In genomic region chr16:30760577-30761426, GRCh38 we compare ENCODE assay signal across 8 cellular contexts. TPM values are rescaled to one million over a fixed set of nuclear protein-coding genes. Genes with fewer than 3 reads are reported as not detected.
A peak's percentile ranks its signal among the peaks of the same experiment; 100 is the strongest.
DNase-seq lines count a peak whose midpoint lies in the region; ATAC-seq, FAIRE-seq and TF ChIP-seq lines count a peak whose summit lies in the region.

No MANE protein-coding gene starts in this region.

- 29% methylated on average over 26 of the region's 26 CpGs for WGBS in heart right ventricle, 2 donors
- 18% methylated on average over 26 of the region's 26 CpGs for WGBS in K562 (ENCODE audit: insufficient coverage, low coverage, missing lambda C conversion rate)

- TF ChIP-seq POLR2A in K562 (conservative IDR thresholded peaks at IDR 0.05) (no peak), uterus (IDR thresholded peaks at IDR 0.05) (no peak)

- H3K9me3 ChIP-seq in heart right ventricle (no peaks in the 10 kb centered on the region), K562 (replicated peaks; ENCODE audit: control insufficient read depth, insufficient read depth, low read depth, low read length) (no peaks in the 10 kb centered on the region), uterus (no peaks in the 10 kb centered on the region)

- H3K4me3 ChIP-seq in heart right ventricle = peak overlapping the region in 9 of 10 donors; percentile 84 to 94 (median 89)
- H3K4me3 ChIP-seq in K562 = peak overlapping the region; percentile 88
- peak overlapping the region; percentile 79 to 97 for H3K4me3 ChIP-seq in uterus

- no peaks in the 10 kb centered on the region for H4K20me1 ChIP-seq in K562 (replicated peaks; ENCODE audit: control insufficient read depth, insufficient read depth, low read length)

- H3K36me3 ChIP-seq in heart right ventricle (peaks cover 0 to 65% (median 20%) of the 10 kb centered on the region in 9 donors), K562 (ENCODE audit: control insufficient read depth, insufficient read depth, low read length) (peaks cover 75% of the 10 kb centered on the region), uterus (no peaks in the 10 kb centered on the region)

- H3K27ac Mint-ChIP-seq in memory B cell = peak overlapping the region; percentile 76

- DNase-seq in heart right ventricle (no peak), left cardiac atrium (no peak), K562 (ENCODE audit: extremely low read depth in 1 of 4, low spot score in 3 of 4) (no peak), memory B cell (ENCODE audit: low spot score in 2 of 2) (no peak), uterus (no peak)

- no peaks in the 10 kb centered on the region for H3K27me3 Mint-ChIP-seq in memory B cell

- POLR2A ChIA-PET in K562 (lab: Yijun Ruan, JAX) = interaction anchor here (0.6 to 3.7 kb wide), 8 partner anchors 8 to 517 kb away, joined by 3 to 28 read pairs (median 4); partner anchors contain the start of gene PHKG2

- H3K27ac ChIP-seq in heart right ventricle (peak overlapping the region in 4 of 10 donors; percentile 48 to 97 (median 74)), K562 (ENCODE audit: extremely low read depth, low read depth, low read length) (peak overlapping the region; percentile 54), uterus (peak overlapping the region; percentile 93 to 96)

- FAIRE-seq in K562 (lab: Jason Lieb, UNC) = peak; percentile 37

- peak overlapping the region; percentile 94 for H3K4me2 ChIP-seq in K562 (ENCODE audit: insufficient read depth, low read length)

- H3K79me2 ChIP-seq in K562 (ENCODE audit: control insufficient read depth, insufficient read depth, low read length) = peaks cover 42% of the 10 kb centered on the region

- H3K9ac ChIP-seq in K562 (ENCODE audit: insufficient read depth in 1 of 2, low read depth in 2 of 2, low read length in 2 of 2) = peak overlapping the region; percentile 55 to 95

- peaks cover 9% of the 10 kb centered on the region for H3K36me3 Mint-ChIP-seq in memory B cell

- no peak for TF ChIP-seq EP300 in K562 (IDR thresholded peaks at IDR 0.05; ENCODE audit: low read length)

- no peaks in the 10 kb centered on the region for H3K9me3 Mint-ChIP-seq in memory B cell

- ATAC-seq in heart right ventricle (no peak), left cardiac atrium (no peak), K562 (no peak), memory B cell (ENCODE audit: low read depth) (no peak), HG03354 (IDR thresholded peaks at IDR 0.05; ENCODE audit: poor library complexity, severe bottlenecking, unreplicated experiment) (no peak), HG03520 (IDR thresholded peaks at IDR 0.05; ENCODE audit: unreplicated experiment) (no peak), HG02642 (IDR thresholded peaks at IDR 0.05; ENCODE audit: poor library complexity, unreplicated experiment) (no peak)

- H3K4me1 Mint-ChIP-seq in memory B cell = peaks cover 23% of the 10 kb centered on the region

- no peak for TF ChIP-seq CTCF in heart right ventricle (IDR thresholded peaks at IDR 0.05)
- TF ChIP-seq CTCF in K562 (IDR thresholded peaks at IDR 0.05 in 2 of 3, conservative IDR thresholded peaks at IDR 0.05 in 1 of 3; ENCODE audit: insufficient read depth in 2 of 3, low read depth in 1 of 3, low read length in 3 of 3) = no peak
- TF ChIP-seq CTCF in uterus (IDR thresholded peaks at IDR 0.05) = no peak

- peak overlapping the region; percentile 97 for H3K4me3 Mint-ChIP-seq in memory B cell

- no TSS peak for BruUV-seq in K562 (replicated peaks; lab: Mats Ljungman, UMichigan)

- TF ChIP-seq RAD21 in K562 (CRISPR knock-in tag; conservative IDR thresholded peaks at IDR 0.05 in 1 of 2, IDR thresholded peaks at IDR 0.05 in 1 of 2) = no peak

- H2AFZ ChIP-seq in K562 (ENCODE audit: low read depth, low read length) = peak overlapping the region; percentile 92

- H3K27me3 ChIP-seq in heart right ventricle (no peaks in the 10 kb centered on the region), K562 (ENCODE audit: control insufficient read depth in 2 of 2, insufficient read depth in 2 of 2, low read length in 2 of 2) (no peaks in the 10 kb centered on the region), uterus (no peaks in the 10 kb centered on the region)

- in situ Hi-C loops in K562 (cut with MboI) = no loop called here

- H3K4me1 ChIP-seq in heart right ventricle (peaks cover 11 to 55% (median 31%) of the 10 kb centered on the region in 9 donors), K562 (replicated peaks in 1 of 2; ENCODE audit: control insufficient read depth in 2 of 2, insufficient read depth in 2 of 2, low read length in 2 of 2) (peaks cover 19 to 40% of the 10 kb centered on the region in 2 experiments; a peak in 4 of 5 replicates), uterus (peaks cover 7 to 23% of the 10 kb centered on the region in 2 donors)

- CTCF ChIA-PET in K562 (lab: Yijun Ruan, JAX; ENCODE audit: low intra/inter-chr PET ratio) = no interaction called here

- intact Hi-C loops in heart right ventricle (cut with DNase I) (loop anchor here in 1 of 10 donors (10.0 kb wide), 1 partner anchor 56 kb away; no protein-coding TSS in a partner anchor), left cardiac atrium (cut with DNase I) (no loop called here), K562 (cut with micrococcal nuclease) (loop anchor here (5.0 kb wide), 1 partner anchor 51 kb away; no protein-coding TSS in a partner anchor), uterus (cut with DNase I; ENCODE audit: low total_unique reads) (no loop called here)

- no peaks in the 10 kb centered on the region for H3K9me1 ChIP-seq in K562 (ENCODE audit: control insufficient read depth, insufficient read depth, low read length)

RNA-seq across cellular contexts. Expression of gene CFAP119, which starts 1.1 kb away (rescaled TPM):
- 1 to 10 TPM in 5 of 10 donors, under 1 TPM in 5; 0.44 to 2.2 (median 0.90) TPM for total RNA-seq in heart right ventricle
- polyA plus RNA-seq in heart right ventricle = 1 to 10 TPM; 1.9 to 2.3 TPM
- 1 to 10 TPM in 1 of 2 donors, under 1 TPM in 1; 0.52 to 1.1 TPM for total RNA-seq in left cardiac atrium
- total RNA-seq in K562 (2011; cell fraction: chromatin; rRNA removed; ENCODE audit: low replicate concordance) = 23.0 and 52.3 TPM in 2 replicates
- total RNA-seq in K562 (2011; cell fraction: nucleolus; rRNA removed) = 44.0 and 46.5 TPM in 2 replicates
- 24.7 and 39.0 TPM in 2 replicates for total RNA-seq in K562 (2011; cell fraction: nucleoplasm; rRNA removed)
- 16.1 and 18.5 TPM in 2 replicates for total RNA-seq in K562 (2014; rRNA removed)
- total RNA-seq in K562 (2014; rRNA removed; fragmentation: Illumina TruSeq; extraction: Trizol) = 4.2 and 6.1 TPM in 2 replicates
- 7.0 and 7.4 TPM in 2 replicates for total RNA-seq in K562 (2015; rRNA removed; fragmentation: Illumina TruSeq; extraction: Trizol)
- 18.4 and 20.0 TPM in 2 replicates for total RNA-seq in K562 (2021)
- polyA plus RNA-seq in K562 (2011; rRNA removed) = 13.5 and 16.3 TPM in 2 replicates
- polyA plus RNA-seq in K562 (2011; cell fraction: cytosol; rRNA removed) = 10.6 and 19.6 TPM in 2 replicates
- 107 and 225 TPM in 2 replicates for polyA plus RNA-seq in K562 (2011; cell fraction: nucleus; rRNA removed)
- 14.9 and 20.9 TPM in 2 replicates for polyA plus RNA-seq in K562 (2012)
- 9.0 and 9.6 TPM in 2 replicates for polyA plus RNA-seq in K562 (2014; fragmentation: Illumina TruSeq; extraction: Trizol)
- 1 to 10 TPM; 5.5 to 6.2 TPM for polyA plus RNA-seq in K562 (2014; fragmentation: Nextera tagmentation; extraction: Ambion mirVana)
- 33.7 and 38.2 TPM in 2 replicates for polyA plus RNA-seq in K562 (2014; rRNA removed)
- 1.2 and 2.5 TPM in 2 replicates for polyA minus RNA-seq in K562 (2011; rRNA and poly(A)+ RNA removed)
- 3.8 and 4.2 TPM in 2 replicates for polyA minus RNA-seq in K562 (2011; cell fraction: cytosol; rRNA and poly(A)+ RNA removed)
- polyA minus RNA-seq in K562 (2011; cell fraction: nucleus; rRNA and poly(A)+ RNA removed) = 16.9 and 21.3 TPM in 2 replicates
- total RNA-seq in uterus = 1 to 10 TPM in 2 of 4 donors, not detected in 2; 4.1 to 9.1 TPM

RNA-seq across cellular contexts. Expression of gene RNF40, which starts 1.3 kb away (rescaled TPM):
- 10 to 100 TPM; 33.0 to 69.9 (median 42.6) TPM for total RNA-seq in heart right ventricle
- polyA plus RNA-seq in heart right ventricle = 10 to 100 TPM; 40.2 to 50.2 TPM
- 10 to 100 TPM; 41.2 to 72.1 TPM for total RNA-seq in left cardiac atrium
- 149 and 268 TPM in 2 replicates for total RNA-seq in K562 (2011; cell fraction: chromatin; rRNA removed; ENCODE audit: low replicate concordance)
- total RNA-seq in K562 (2011; cell fraction: nucleolus; rRNA removed) = 112 and 115 TPM in 2 replicates
- 105 and 116 TPM in 2 replicates for total RNA-seq in K562 (2011; cell fraction: nucleoplasm; rRNA removed)
- total RNA-seq in K562 (2014; rRNA removed) = 81.9 and 95.6 TPM in 2 replicates
- 73.7 and 81.5 TPM in 2 replicates for total RNA-seq in K562 (2014; rRNA removed; fragmentation: Illumina TruSeq; extraction: Trizol)
- total RNA-seq in K562 (2015; rRNA removed; fragmentation: Illumina TruSeq; extraction: Trizol) = 76.4 and 82.9 TPM in 2 replicates
- total RNA-seq in K562 (2021) = 124 and 129 TPM in 2 replicates
- polyA plus RNA-seq in K562 (2011; rRNA removed) = 91.7 and 97.8 TPM in 2 replicates
- polyA plus RNA-seq in K562 (2011; cell fraction: cytosol; rRNA removed) = 60.8 and 77.4 TPM in 2 replicates
- 137 and 170 TPM in 2 replicates for polyA plus RNA-seq in K562 (2011; cell fraction: nucleus; rRNA removed)
- polyA plus RNA-seq in K562 (2012) = 78.5 and 80.4 TPM in 2 replicates
- polyA plus RNA-seq in K562 (2014; fragmentation: Illumina TruSeq; extraction: Trizol) = 107 and 115 TPM in 2 replicates
- 1 to 10 TPM; 6.2 to 9.1 TPM for polyA plus RNA-seq in K562 (2014; fragmentation: Nextera tagmentation; extraction: Ambion mirVana)
- 68.2 and 75.6 TPM in 2 replicates for polyA plus RNA-seq in K562 (2014; rRNA removed)
- polyA minus RNA-seq in K562 (2011; rRNA and poly(A)+ RNA removed) = 89.9 and 91.7 TPM in 2 replicates
- polyA minus RNA-seq in K562 (2011; cell fraction: cytosol; rRNA and poly(A)+ RNA removed) = 61.7 and 77.1 TPM in 2 replicates
- polyA minus RNA-seq in K562 (2011; cell fraction: nucleus; rRNA and poly(A)+ RNA removed) = 39.2 and 51.2 TPM in 2 replicates
- total RNA-seq in uterus = 100 to 1,000 TPM in 2 of 4 donors, 10 to 100 TPM in 2; 20.5 to 130 (median 86.0) TPM

RNA-seq across cellular contexts. Expression of gene PHKG2, which starts 12.6 kb away (rescaled TPM):
- 10 to 100 TPM; 12.1 to 21.3 (median 15.0) TPM for total RNA-seq in heart right ventricle
- polyA plus RNA-seq in heart right ventricle = 10 to 100 TPM; 29.1 to 40.7 TPM
- 10 to 100 TPM; 17.8 to 18.6 TPM for total RNA-seq in left cardiac atrium
- 128 and 290 TPM in 2 replicates for total RNA-seq in K562 (2011; cell fraction: chromatin; rRNA removed; ENCODE audit: low replicate concordance)
- 161 and 163 TPM in 2 replicates for total RNA-seq in K562 (2011; cell fraction: nucleolus; rRNA removed)
- 157 and 194 TPM in 2 replicates for total RNA-seq in K562 (2011; cell fraction: nucleoplasm; rRNA removed)
- total RNA-seq in K562 (2014; rRNA removed) = 30.7 and 45.9 TPM in 2 replicates
- total RNA-seq in K562 (2014; rRNA removed; fragmentation: Illumina TruSeq; extraction: Trizol) = 18.3 and 21.2 TPM in 2 replicates
- 23.9 and 25.2 TPM in 2 replicates for total RNA-seq in K562 (2015; rRNA removed; fragmentation: Illumina TruSeq; extraction: Trizol)
- total RNA-seq in K562 (2021) = 39.7 and 40.7 TPM in 2 replicates
- 44.1 and 54.4 TPM in 2 replicates for polyA plus RNA-seq in K562 (2011; rRNA removed)
- polyA plus RNA-seq in K562 (2011; cell fraction: cytosol; rRNA removed) = 44.6 and 56.8 TPM in 2 replicates
- 182 and 233 TPM in 2 replicates for polyA plus RNA-seq in K562 (2011; cell fraction: nucleus; rRNA removed)
- polyA plus RNA-seq in K562 (2012) = 30.6 and 41.6 TPM in 2 replicates
- 39.2 and 41.0 TPM in 2 replicates for polyA plus RNA-seq in K562 (2014; fragmentation: Illumina TruSeq; extraction: Trizol)
- polyA plus RNA-seq in K562 (2014; fragmentation: Nextera tagmentation; extraction: Ambion mirVana) = 10 to 100 TPM in 1 of 2 experiments, 1 to 10 TPM in 1; 5.8 to 14.1 TPM
- 50.4 and 54.2 TPM in 2 replicates for polyA plus RNA-seq in K562 (2014; rRNA removed)
- polyA minus RNA-seq in K562 (2011; rRNA and poly(A)+ RNA removed) = 19.6 and 26.2 TPM in 2 replicates
- 14.9 and 17.4 TPM in 2 replicates for polyA minus RNA-seq in K562 (2011; cell fraction: cytosol; rRNA and poly(A)+ RNA removed)
- polyA minus RNA-seq in K562 (2011; cell fraction: nucleus; rRNA and poly(A)+ RNA removed) = 36.2 and 39.6 TPM in 2 replicates
- 10 to 100 TPM; 13.5 to 44.7 (median 25.8) TPM for total RNA-seq in uterus

RNA-seq across cellular contexts. Expression of gene ZNF629, which starts 26.2 kb away (rescaled TPM):
- 10 to 100 TPM; 20.3 to 35.5 (median 27.6) TPM for total RNA-seq in heart right ventricle
- 10 to 100 TPM in 1 of 2 donors, 1 to 10 TPM in 1; 7.3 to 15.4 TPM for polyA plus RNA-seq in heart right ventricle
- total RNA-seq in left cardiac atrium = 10 to 100 TPM; 16.6 to 28.3 TPM
- total RNA-seq in K562 (2011; cell fraction: chromatin; rRNA removed; ENCODE audit: low replicate concordance) = 6.8 and 16.5 TPM in 2 replicates
- 8.6 and 11.3 TPM in 2 replicates for total RNA-seq in K562 (2011; cell fraction: nucleolus; rRNA removed)
- 6.7 and 7.3 TPM in 2 replicates for total RNA-seq in K562 (2011; cell fraction: nucleoplasm; rRNA removed)
- 13.8 and 14.9 TPM in 2 replicates for total RNA-seq in K562 (2014; rRNA removed)
- 6.7 and 7.3 TPM in 2 replicates for total RNA-seq in K562 (2014; rRNA removed; fragmentation: Illumina TruSeq; extraction: Trizol)
- total RNA-seq in K562 (2015; rRNA removed; fragmentation: Illumina TruSeq; extraction: Trizol) = 9.2 and 10.0 TPM in 2 replicates
- 16.5 and 18.8 TPM in 2 replicates for total RNA-seq in K562 (2021)
- polyA plus RNA-seq in K562 (2011; rRNA removed) = 2.6 and 4.4 TPM in 2 replicates
- 4.0 and 5.6 TPM in 2 replicates for polyA plus RNA-seq in K562 (2011; cell fraction: cytosol; rRNA removed)
- 7.1 and 10.9 TPM in 2 replicates for polyA plus RNA-seq in K562 (2011; cell fraction: nucleus; rRNA removed)
- polyA plus RNA-seq in K562 (2012) = 12.0 and 13.0 TPM in 2 replicates
- 11.6 and 12.4 TPM in 2 replicates for polyA plus RNA-seq in K562 (2014; fragmentation: Illumina TruSeq; extraction: Trizol)
- under 1 TPM; 0.44 to 0.66 TPM for polyA plus RNA-seq in K562 (2014; fragmentation: Nextera tagmentation; extraction: Ambion mirVana)
- polyA plus RNA-seq in K562 (2014; rRNA removed) = 6.1 and 7.4 TPM in 2 replicates
- polyA minus RNA-seq in K562 (2011; rRNA and poly(A)+ RNA removed) = 4.2 and 5.3 TPM in 2 replicates
- 9.2 and 9.8 TPM in 2 replicates for polyA minus RNA-seq in K562 (2011; cell fraction: cytosol; rRNA and poly(A)+ RNA removed)
- 8.3 and 11.2 TPM in 2 replicates for polyA minus RNA-seq in K562 (2011; cell fraction: nucleus; rRNA and poly(A)+ RNA removed)
- 10 to 100 TPM in 2 of 4 donors, 1 to 10 TPM in 2; 5.4 to 25.5 (median 10.7) TPM for total RNA-seq in uterus
